Comparison of ENCODE assay signal across 7 cellular contexts in the genomic region with DNA sequence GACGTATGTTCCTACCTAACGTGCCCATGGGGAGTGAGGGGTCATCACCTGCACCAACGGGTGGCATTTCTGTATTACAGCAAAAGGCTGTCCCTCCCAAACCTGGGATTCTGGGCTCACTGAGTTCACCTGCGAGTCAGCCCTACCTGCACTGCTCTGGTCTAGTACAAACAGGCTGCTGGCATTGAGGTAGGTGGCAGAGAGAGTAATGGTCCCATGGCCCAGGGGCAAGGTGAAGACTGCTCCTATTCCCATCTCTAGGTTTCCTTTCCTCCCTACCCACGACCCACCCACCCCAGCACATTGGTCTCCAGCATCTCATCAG. TPM values are rescaled to one million over a fixed set of nuclear protein-coding genes. Genes with fewer than 3 reads are reported as not detected.
DNase-seq lines count a peak whose midpoint lies in the region; ATAC-seq and TF ChIP-seq lines count a peak whose summit lies in the region.

No MANE protein-coding gene starts in this region.

- no peaks in the 10 kb centered on the region for H3K27me3 Mint-ChIP-seq in activated T-helper 17 cell treated with anti-CD3 and anti-CD28 coated beads, Interleukin-2, amount 50 U/mL, for 72 hours

- H3K27ac Mint-ChIP-seq in activated T-helper 17 cell treated with anti-CD3 and anti-CD28 coated beads, Interleukin-2, amount 50 U/mL, for 72 hours, result no peak overlapping the region

- peak overlapping the region; percentile 62 for H3K4me3 Mint-ChIP-seq in activated T-helper 17 cell treated with anti-CD3 and anti-CD28 coated beads, Interleukin-2, amount 50 U/mL, for 72 hours

- no peak for TF ChIP-seq CTCF in HFF-Myc (IDR thresholded peaks at IDR 0.05; ENCODE audit: low read depth, low read length, missing control alignments)

- H3K36me3 Mint-ChIP-seq in activated T-helper 17 cell treated with anti-CD3 and anti-CD28 coated beads, Interleukin-2, amount 50 U/mL, for 72 hours (ENCODE audit: low read depth), result peaks cover 33% of the 10 kb centered on the region

- ATAC-seq in activated T-helper 17 cell treated with anti-CD3 and anti-CD28 coated beads, Interleukin-2, amount 50 U/mL, for 72 hours (replicated peaks), result peak; percentile 6
- peak; percentile 25 for ATAC-seq in stimulated activated naive CD8-positive, alpha-beta T cell treated with anti-CD3 and anti-CD28 coated beads, Interleukin-15, Interleukin-2, amounts not matched to agents 100 U/mL and 50 U/mL, for 24 hours
- ATAC-seq in HG03442 (IDR thresholded peaks at IDR 0.05; ENCODE audit: unreplicated experiment), result no peak

- H3K9me3 Mint-ChIP-seq in activated T-helper 17 cell treated with anti-CD3 and anti-CD28 coated beads, Interleukin-2, amount 50 U/mL, for 72 hours, result no peaks in the 10 kb centered on the region

- H3K4me3 ChIP-seq in HFF-Myc (replicated peaks; ENCODE audit: low read depth, low read length), result peak overlapping the region; percentile 81

- DNase-seq in HFF-Myc (ENCODE audit: extremely low read depth, low read depth) (no peak), iPS-NIHi11 (ENCODE audit: low spot score) (peak; percentile 33), NOMO-1 (lab: John Stamatoyannopoulos, UW; ENCODE audit: unreplicated experiment in 2 of 2) (no peak), NCI-H2029 treated with DMSO at 0.1 percent for 48 hours (lab: John Stamatoyannopoulos, UW) (no peak)
- no peak for DNase-seq in stimulated activated naive CD8-positive, alpha-beta T cell treated with anti-CD3 and anti-CD28 coated beads, Interleukin-15, Interleukin-2, amounts not matched to agents 100 U/mL and 50 U/mL, for 24 hours

- H3K4me1 Mint-ChIP-seq in activated T-helper 17 cell treated with anti-CD3 and anti-CD28 coated beads, Interleukin-2, amount 50 U/mL, for 72 hours, result peaks cover 6% of the 10 kb centered on the region

RNA-seq across cellular contexts. Expression of gene SUOX, which starts 0.4 kb away (rescaled TPM):
- 1 to 10 TPM; 3.4 to 3.5 TPM for total RNA-seq in activated T-helper 17 cell treated with anti-CD3 and anti-CD28 coated beads, Interleukin-2, amount 50 U/mL, for 72 hours

RNA-seq across cellular contexts. Expression of gene IKZF4, which starts 23.3 kb away (rescaled TPM):
- 10 to 100 TPM; 19.1 to 20.3 TPM for total RNA-seq in activated T-helper 17 cell treated with anti-CD3 and anti-CD28 coated beads, Interleukin-2, amount 50 U/mL, for 72 hours

RNA-seq across cellular contexts. Expression of gene RAB5B, which starts 23.6 kb away (rescaled TPM):
- 10 to 100 TPM; 34.2 to 50.8 TPM for total RNA-seq in activated T-helper 17 cell treated with anti-CD3 and anti-CD28 coated beads, Interleukin-2, amount 50 U/mL, for 72 hours

RNA-seq across cellular contexts. Expression of gene CDK2, which starts 30.9 kb away (rescaled TPM):
- total RNA-seq in activated T-helper 17 cell treated with anti-CD3 and anti-CD28 coated beads, Interleukin-2, amount 50 U/mL, for 72 hours, result 100 to 1,000 TPM; 101 to 104 TPM

RNA-seq across cellular contexts. Expression of gene PMEL, which starts 31.7 kb away (rescaled TPM):
- total RNA-seq in activated T-helper 17 cell treated with anti-CD3 and anti-CD28 coated beads, Interleukin-2, amount 50 U/mL, for 72 hours, result 1 to 10 TPM in 1 of 2 donors, under 1 TPM in 1; 0.30 to 2.5 TPM
